7 cellular contexts compared by ENCODE assay signal in genomic region chr20:52840041-52840440, GRCh38.
"Had no signal": no experiment of that assay in that cellular context is flagged by ENCODE, and none has a peak within 500 bp of the region (broad histone marks: within the 10 kb centered on the region; RNA-seq: fewer than 3 reads in every experiment).

No MANE protein-coding gene starts in this region.

- H3K4me1 Mint-ChIP-seq: IgD-negative memory B cell had no signal

- H2AFZ ChIP-seq: GM23338 had no signal

- H3K4me2 ChIP-seq: GM23338 had no signal

- H3K9me3 Mint-ChIP-seq: GM23338, H9, IgD-negative memory B cell had no signal

- H3K27ac Mint-ChIP-seq: GM23338, H9 had no signal

- H3K27ac ChIP-seq: HL-60 had no signal

- H3K4me3 ChIP-seq: GM23338 had no signal

- DNase-seq: H9, HCEC 1CT, KBM-7 had no signal

- H3K4me3 Mint-ChIP-seq: GM23338, H9, IgD-negative memory B cell had no signal

- ATAC-seq: GM23338, HepG2 had no signal
